Comparison of ENCODE assay signal across 1 cellular context in the genomic region with DNA sequence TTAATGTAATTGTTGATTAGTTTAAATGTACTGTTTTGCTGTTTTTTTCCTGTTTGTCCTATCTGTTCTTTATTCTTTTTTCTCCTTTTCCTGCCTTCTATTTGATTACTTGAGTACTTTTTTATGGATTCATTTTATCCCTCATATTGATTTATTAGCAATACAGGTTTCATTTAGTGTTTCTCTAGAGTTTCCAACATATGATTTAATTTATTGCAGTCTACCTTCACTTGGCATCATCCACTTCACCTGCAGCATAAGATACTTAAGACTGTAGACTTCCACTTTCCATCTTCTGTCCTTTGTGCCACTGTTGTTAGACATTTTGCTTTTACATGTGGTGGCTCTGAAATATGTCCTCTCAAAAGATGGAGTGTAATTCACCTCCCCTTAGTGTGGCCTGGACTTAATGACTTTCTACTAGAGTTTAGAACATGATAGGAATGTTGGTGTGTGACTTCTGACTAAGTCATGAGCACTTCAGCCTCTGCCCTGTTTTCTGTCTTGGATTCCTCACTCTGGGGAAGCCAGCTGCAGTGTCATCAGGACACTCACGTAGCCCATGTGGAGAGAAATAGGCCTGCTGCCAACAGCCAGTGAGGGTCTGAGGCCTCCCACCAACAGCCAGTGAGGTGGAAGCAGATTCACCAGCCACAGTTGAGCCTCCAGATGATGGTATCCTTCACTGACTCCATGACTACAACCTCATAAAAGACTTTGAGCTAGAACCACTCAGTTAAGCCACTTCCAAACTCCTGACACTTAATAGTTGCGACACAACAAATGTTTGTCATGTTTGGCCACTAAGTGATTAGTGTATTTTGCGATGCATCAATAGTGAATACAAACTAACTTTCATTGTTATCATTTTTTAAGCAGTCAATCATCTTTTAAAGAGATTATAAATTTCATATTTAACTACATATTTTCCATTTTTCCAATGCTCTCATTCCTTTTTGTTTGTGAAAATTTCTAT.
TF ChIP-seq lines count a peak whose summit lies in the region.

No MANE protein-coding gene starts in this region.

TF ChIP-seq in K562, 482 proteins besides CTCF, POLR2A, EP300 and RAD21 (continued from another document and continues in another):
- TF ChIP-seq ZNF212 (CRISPR knock-in tag; IDR thresholded peaks at IDR 0.05): peak; percentile 45; the same call in 1 of the 2 replicates
- TF ChIP-seq COPS2 (conservative IDR thresholded peaks at IDR 0.05): no peak
- TF ChIP-seq, protein P1, sequence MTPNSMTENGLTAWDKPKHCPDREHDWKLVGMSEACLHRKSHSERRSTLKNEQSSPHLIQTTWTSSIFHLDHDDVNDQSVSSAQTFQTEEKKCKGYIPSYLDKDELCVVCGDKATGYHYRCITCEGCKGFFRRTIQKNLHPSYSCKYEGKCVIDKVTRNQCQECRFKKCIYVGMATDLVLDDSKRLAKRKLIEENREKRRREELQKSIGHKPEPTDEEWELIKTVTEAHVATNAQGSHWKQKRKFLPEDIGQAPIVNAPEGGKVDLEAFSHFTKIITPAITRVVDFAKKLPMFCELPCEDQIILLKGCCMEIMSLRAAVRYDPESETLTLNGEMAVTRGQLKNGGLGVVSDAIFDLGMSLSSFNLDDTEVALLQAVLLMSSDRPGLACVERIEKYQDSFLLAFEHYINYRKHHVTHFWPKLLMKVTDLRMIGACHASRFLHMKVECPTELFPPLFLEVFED (CRISPR knock-in tag; conservative IDR thresholded peaks at IDR 0.05): peak; percentile 93
- no peak for TF ChIP-seq ZKSCAN8 (CRISPR knock-in tag; IDR thresholded peaks at IDR 0.05)
- TF ChIP-seq NCOR1 (IDR thresholded peaks at IDR 0.05): no peak
- TF ChIP-seq POLR2AphosphoS5 (IDR thresholded peaks at IDR 0.05; ENCODE audit: control insufficient read depth, insufficient read depth, low read depth, low read length): peak; percentile 87
- TF ChIP-seq ZNF354B (CRISPR knock-in tag; IDR thresholded peaks at IDR 0.05): no peak
- TF ChIP-seq SREBF2 (CRISPR knock-in tag; IDR thresholded peaks at IDR 0.05): no peak
- TF ChIP-seq, protein P2, sequence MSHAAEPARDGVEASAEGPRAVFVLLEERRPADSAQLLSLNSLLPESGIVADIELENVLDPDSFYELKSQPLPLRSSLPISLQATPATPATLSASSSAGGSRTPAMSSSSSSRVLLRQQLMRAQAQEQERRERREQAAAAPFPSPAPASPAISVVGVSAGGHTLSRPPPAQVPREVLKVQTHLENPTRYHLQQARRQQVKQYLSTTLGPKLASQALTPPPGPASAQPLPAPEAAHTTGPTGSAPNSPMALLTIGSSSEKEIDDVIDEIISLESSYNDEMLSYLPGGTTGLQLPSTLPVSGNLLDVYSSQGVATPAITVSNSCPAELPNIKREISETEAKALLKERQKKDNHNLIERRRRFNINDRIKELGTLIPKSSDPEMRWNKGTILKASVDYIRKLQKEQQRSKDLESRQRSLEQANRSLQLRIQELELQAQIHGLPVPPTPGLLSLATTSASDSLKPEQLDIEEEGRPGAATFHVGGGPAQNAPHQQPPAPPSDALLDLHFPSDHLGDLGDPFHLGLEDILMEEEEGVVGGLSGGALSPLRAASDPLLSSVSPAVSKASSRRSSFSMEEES (CRISPR knock-in tag; IDR thresholded peaks at IDR 0.05): no peak
- no peak for TF ChIP-seq ZNF407 (IDR thresholded peaks at IDR 0.05; ENCODE audit: low read depth)
- TF ChIP-seq ERF (CRISPR knock-in tag; IDR thresholded peaks at IDR 0.05): peak; percentile 97; the same call in 1 of the 2 replicates
- no peak for TF ChIP-seq NR1H2 (CRISPR knock-in tag; IDR thresholded peaks at IDR 0.05)
- 0 out of 2 replicates have a peak, but pooled peaks have one; percentile 53 for TF ChIP-seq XRCC5 (IDR thresholded peaks at IDR 0.05; ENCODE audit: low read depth, low read length)
- TF ChIP-seq NBN (IDR thresholded peaks at IDR 0.05; ENCODE audit: low read depth): no peak
- TF ChIP-seq NR4A1 (CRISPR knock-in tag; IDR thresholded peaks at IDR 0.05): no peak
- no peak for TF ChIP-seq NR4A1 (tag; IDR thresholded peaks at IDR 0.05)
- no peak for TF ChIP-seq ZNF274 (IDR thresholded peaks at IDR 0.05; ENCODE audit: borderline replicate concordance, low read depth, low read length)
- TF ChIP-seq ZNF384 (IDR thresholded peaks at IDR 0.05; ENCODE audit: low read depth, low read length): no peak
- TF ChIP-seq XRCC4 (IDR thresholded peaks at IDR 0.05; ENCODE audit: extremely low read depth, insufficient read depth, insufficient read length): no peak
- no peak for TF ChIP-seq ZNF511 (CRISPR knock-in tag; IDR thresholded peaks at IDR 0.05)
- TF ChIP-seq CREB1 (IDR thresholded peaks at IDR 0.05): peak; percentile 58
- TF ChIP-seq CREB1 (CRISPR knock-in tag; IDR thresholded peaks at IDR 0.05): no peak; the same call in 1 of the 2 replicates
- no peak; the same call in 1 of the 2 replicates for TF ChIP-seq ZNF253 (CRISPR knock-in tag; conservative IDR thresholded peaks at IDR 0.05)
- TF ChIP-seq ZNF217 (CRISPR knock-in tag; IDR thresholded peaks at IDR 0.05): no peak
- peak; percentile 28; the same call in 1 of the 2 replicates for TF ChIP-seq ZNF780A (CRISPR knock-in tag; IDR thresholded peaks at IDR 0.05)
- TF ChIP-seq BRD4 (IDR thresholded peaks at IDR 0.05): no peak
- TF ChIP-seq GTF3C2 (IDR thresholded peaks at IDR 0.05; ENCODE audit: borderline replicate concordance, extremely low read depth, insufficient read length): no peak
- TF ChIP-seq TCF7 (IDR thresholded peaks at IDR 0.05; ENCODE audit: borderline replicate concordance): no peak
- TF ChIP-seq ETS2 (tag; IDR thresholded peaks at IDR 0.05; ENCODE audit: borderline replicate concordance, poor library complexity, severe bottlenecking): no peak
- TF ChIP-seq POU5F1 (IDR thresholded peaks at IDR 0.05; ENCODE audit: borderline replicate concordance, low read depth, low read length, partially characterized antibody): no peak
- TF ChIP-seq ETS1 (conservative IDR thresholded peaks at IDR 0.05; ENCODE audit: control insufficient read depth, low read depth, low read length): no peak; the same call in 1 of the 2 replicates
- TF ChIP-seq NFATC3 (IDR thresholded peaks at IDR 0.05): no peak
- no peak for TF ChIP-seq HNRNPL (IDR thresholded peaks at IDR 0.05; ENCODE audit: low read depth, low read length)
- TF ChIP-seq, protein P3, sequence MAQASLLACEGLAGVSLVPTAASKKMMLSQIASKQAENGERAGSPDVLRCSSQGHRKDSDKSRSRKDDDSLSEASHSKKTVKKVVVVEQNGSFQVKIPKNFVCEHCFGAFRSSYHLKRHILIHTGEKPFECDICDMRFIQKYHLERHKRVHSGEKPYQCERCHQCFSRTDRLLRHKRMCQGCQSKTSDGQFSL (CRISPR knock-in tag; IDR thresholded peaks at IDR 0.05): no peak
- TF ChIP-seq, protein P3 (tag; IDR thresholded peaks at IDR 0.05): no peak
- TF ChIP-seq CBX2 (IDR thresholded peaks at IDR 0.05; ENCODE audit: insufficient read depth, low read length, poor library complexity, severe bottlenecking): no peak
- TF ChIP-seq KDM2B (CRISPR knock-in tag; IDR thresholded peaks at IDR 0.05): no peak
- TF ChIP-seq GTF2F1 (IDR thresholded peaks at IDR 0.05; ENCODE audit: low read depth, low read length): 0 out of 2 replicates have a peak, but pooled peaks have one; percentile 23
- no peak for TF ChIP-seq ZNF197 (CRISPR knock-in tag; IDR thresholded peaks at IDR 0.05; ENCODE audit: low read depth)
- TF ChIP-seq TAF15 (IDR thresholded peaks at IDR 0.05; ENCODE audit: low read depth, low read length): no peak
- TF ChIP-seq, protein P4, sequence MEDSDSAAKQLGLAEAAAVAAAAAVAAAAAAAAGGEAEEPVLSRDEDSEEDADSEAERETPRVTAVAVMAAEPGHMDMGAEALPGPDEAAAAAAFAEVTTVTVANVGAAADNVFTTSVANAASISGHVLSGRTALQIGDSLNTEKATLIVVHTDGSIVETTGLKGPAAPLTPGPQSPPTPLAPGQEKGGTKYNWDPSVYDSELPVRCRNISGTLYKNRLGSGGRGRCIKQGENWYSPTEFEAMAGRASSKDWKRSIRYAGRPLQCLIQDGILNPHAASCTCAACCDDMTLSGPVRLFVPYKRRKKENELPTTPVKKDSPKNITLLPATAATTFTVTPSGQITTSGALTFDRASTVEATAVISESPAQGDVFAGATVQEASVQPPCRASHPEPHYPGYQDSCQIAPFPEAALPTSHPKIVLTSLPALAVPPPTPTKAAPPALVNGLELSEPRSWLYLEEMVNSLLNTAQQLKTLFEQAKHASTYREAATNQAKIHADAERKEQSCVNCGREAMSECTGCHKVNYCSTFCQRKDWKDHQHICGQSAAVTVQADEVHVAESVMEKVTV (CRISPR knock-in tag; IDR thresholded peaks at IDR 0.05): no peak
- no peak for TF ChIP-seq FOS (IDR thresholded peaks at IDR 0.05; ENCODE audit: extremely low read depth, insufficient read length)
